ENCODE assay signal across 10 cellular contexts in the genomic region with DNA sequence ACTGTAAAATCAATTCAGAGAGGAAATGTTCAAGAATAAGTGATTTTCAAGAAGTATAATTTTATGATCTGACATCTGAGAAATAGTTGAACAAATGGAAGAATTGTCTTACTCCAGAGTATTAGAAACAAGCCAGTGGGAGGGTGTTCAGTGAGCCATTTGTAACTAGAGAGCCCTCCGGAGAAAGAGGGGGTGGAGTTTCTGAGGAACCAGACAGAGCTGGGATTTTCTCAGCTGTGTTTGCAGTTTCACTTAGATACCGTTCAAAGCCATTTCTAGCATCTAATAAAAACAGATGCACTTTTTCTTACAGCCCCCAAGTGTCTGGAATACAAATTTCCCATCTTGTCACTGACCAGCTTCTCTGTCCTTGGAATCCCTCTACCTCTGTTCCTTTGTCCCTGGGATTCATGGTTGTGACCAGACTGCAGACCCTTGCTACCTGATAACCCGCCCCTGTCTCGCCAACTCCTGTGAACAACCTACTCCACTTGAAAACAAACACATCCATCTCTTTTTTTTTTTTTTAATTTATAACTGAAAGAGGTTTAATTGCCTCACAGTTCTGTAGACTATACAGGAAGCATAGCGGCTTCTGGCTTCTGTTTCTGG.
DNase-seq lines count a peak whose midpoint lies in the region; ATAC-seq and TF ChIP-seq lines count a peak whose summit lies in the region.
"Had no signal": no experiment of that assay in that cellular context is flagged by ENCODE, and none has a peak within 500 bp of the region (broad histone marks: within the 10 kb centered on the region; RNA-seq: fewer than 3 reads in every experiment).

No MANE protein-coding gene starts in this region.

- no peak overlapping the region for H3K4me3 ChIP-seq in GM12865 (ENCODE audit: low read depth, low read length)
- H3K4me3 ChIP-seq in body of pancreas, result no peak overlapping the region
- no peak overlapping the region for H3K4me3 ChIP-seq in neutrophil (ENCODE audit: low read depth in 1 of 2, low read length in 1 of 2)

- no peaks in the 10 kb centered on the region for H3K9me3 ChIP-seq in body of pancreas
- H3K9me3 ChIP-seq in neutrophil, result no peaks in the 10 kb centered on the region

- CTCF ChIA-PET in activated CD4-positive, alpha-beta T cell treated with anti-CD3 and anti-CD28 coated beads, Interleukin-2, amount 10 ng/mL, durations not matched to agents 7 days and 5 days (lab: Charles Lee), result interaction anchor here (0.6 kb wide), 1 partner anchor 20 kb away, joined by 3 read pairs; no protein-coding TSS in a partner anchor

- no peak overlapping the region for H3K27ac Mint-ChIP-seq in activated CD4-positive, alpha-beta T cell treated with anti-CD3 and anti-CD28 coated beads, Interleukin-2, amount 10 ng/mL, durations not matched to agents 7 days and 5 days
- H3K27ac Mint-ChIP-seq in activated naive CD4-positive, alpha-beta T cell treated with anti-CD3 and anti-CD28 coated beads, Interleukin-2, amount 50 U/mL, for 72 hours, result peak overlapping the region in 1 of 2 donors; percentile 18
- H3K27ac Mint-ChIP-seq: stimulated activated naive B cell treated with anti-CD40 and anti-IgM and Interleukin-4, amounts not matched to agents 10 μg/mL and 1 μg/mL and 100 μg/mL, for 72 hours had no signal

- H3K36me3 Mint-ChIP-seq in activated CD4-positive, alpha-beta T cell treated with anti-CD3 and anti-CD28 coated beads, Interleukin-2, amount 10 ng/mL, durations not matched to agents 7 days and 5 days (ENCODE audit: low read depth), result peaks cover 11% of the 10 kb centered on the region
- H3K36me3 Mint-ChIP-seq in activated naive CD4-positive, alpha-beta T cell treated with anti-CD3 and anti-CD28 coated beads, Interleukin-2, amount 50 U/mL, for 72 hours, result peaks cover 6 to 9% of the 10 kb centered on the region in 2 donors
- H3K36me3 Mint-ChIP-seq: stimulated activated naive B cell treated with anti-CD40 and anti-IgM and Interleukin-4, amounts not matched to agents 10 μg/mL and 1 μg/mL and 100 μg/mL, for 72 hours had no signal

- H3K9me3 Mint-ChIP-seq in activated CD4-positive, alpha-beta T cell treated with anti-CD3 and anti-CD28 coated beads, Interleukin-2, amount 10 ng/mL, durations not matched to agents 7 days and 5 days, result peaks cover 15% of the 10 kb centered on the region
- peaks cover 8% of the 10 kb centered on the region in 2 donors for H3K9me3 Mint-ChIP-seq in activated naive CD4-positive, alpha-beta T cell treated with anti-CD3 and anti-CD28 coated beads, Interleukin-2, amount 50 U/mL, for 72 hours

- intact Hi-C loops in body of pancreas (cut with DNase I), result no loop called here

- no peak overlapping the region for H3K4me3 Mint-ChIP-seq in activated CD4-positive, alpha-beta T cell treated with anti-CD3 and anti-CD28 coated beads, Interleukin-2, amount 10 ng/mL, durations not matched to agents 7 days and 5 days
- H3K4me3 Mint-ChIP-seq: stimulated activated naive B cell treated with anti-CD40 and anti-IgM and Interleukin-4, amounts not matched to agents 10 μg/mL and 1 μg/mL and 100 μg/mL, for 72 hours had no signal

- H3K36me3 ChIP-seq in body of pancreas (replicated peaks in 1 of 2; ENCODE audit: insufficient read depth in 1 of 2, low read depth in 2 of 2) (no peaks in the 10 kb centered on the region), neutrophil (no peaks in the 10 kb centered on the region)

- peaks cover 5% of the 10 kb centered on the region for H3K27me3 Mint-ChIP-seq in activated CD4-positive, alpha-beta T cell treated with anti-CD3 and anti-CD28 coated beads, Interleukin-2, amount 10 ng/mL, durations not matched to agents 7 days and 5 days
- H3K27me3 Mint-ChIP-seq: stimulated activated naive B cell treated with anti-CD40 and anti-IgM and Interleukin-4, amounts not matched to agents 10 μg/mL and 1 μg/mL and 100 μg/mL, for 72 hours had no signal

- H3K27me3 ChIP-seq in body of pancreas (no peaks in the 10 kb centered on the region), neutrophil (no peaks in the 10 kb centered on the region)

- H3K4me1 Mint-ChIP-seq in activated CD4-positive, alpha-beta T cell treated with anti-CD3 and anti-CD28 coated beads, Interleukin-2, amount 10 ng/mL, durations not matched to agents 7 days and 5 days, result peaks cover 28% of the 10 kb centered on the region

- POLR2A ChIA-PET in activated CD4-positive, alpha-beta T cell treated with anti-CD3 and anti-CD28 coated beads, Interleukin-2, amount 10 ng/mL, durations not matched to agents 7 days and 5 days (lab: Charles Lee), result interaction anchor here (0.6 kb wide), 1 partner anchor 110 kb away, joined by 9 read pairs; no protein-coding TSS in a partner anchor

- H3K27ac ChIP-seq in body of pancreas (peak overlapping the region in 1 of 4 donors; percentile 20), neutrophil (peak overlapping the region; percentile 95)

- peaks cover 15% of the 10 kb centered on the region for H3K4me1 ChIP-seq in body of pancreas
- H3K4me1 ChIP-seq in neutrophil (ENCODE audit: control insufficient read depth in 1 of 2, insufficient read depth in 1 of 2, low read depth in 1 of 2, low read length in 1 of 2), result peaks cover 48 to 51% of the 10 kb centered on the region in 2 experiments

- ATAC-seq in body of pancreas, result peak; percentile 36
- no peak for ATAC-seq in GM21825 (IDR thresholded peaks at IDR 0.05; ENCODE audit: unreplicated experiment)
- no peak for ATAC-seq in activated naive CD4-positive, alpha-beta T cell treated with anti-CD3 and anti-CD28 coated beads, Interleukin-2, amount 50 U/mL, for 72 hours
- ATAC-seq: stimulated activated naive B cell treated with anti-CD40 and anti-IgM and Interleukin-4, amounts not matched to agents 10 μg/mL and 1 μg/mL and 100 μg/mL, for 72 hours had no signal

- TF ChIP-seq CTCF in GM12865 (IDR thresholded peaks at IDR 0.05; ENCODE audit: insufficient read depth, low read depth, low read length, missing control alignments) (no peak), body of pancreas (IDR thresholded peaks at IDR 0.05) (no peak), neutrophil (IDR thresholded peaks at IDR 0.05) (no peak)

- TF ChIP-seq POLR2A in body of pancreas (IDR thresholded peaks at IDR 0.05), result no peak

- WGBS in body of pancreas, 2 donors, result 32 to 35% methylated on average over 5 of the region's 5 CpGs

- DNase-seq in GM12865 (ENCODE audit: low read depth), result peak; percentile 28
- DNase-seq in NCI-H187 (lab: John Stamatoyannopoulos, UW), result peak; percentile 54 to 76
- DNase-seq in body of pancreas, result peak in 2 of 4 donors; percentile 25 to 33
- DNase-seq in activated CD4-positive, alpha-beta T cell treated with anti-CD3 and anti-CD28 coated beads, Interleukin-2, amount 10 ng/mL, durations not matched to agents 7 days and 5 days, result no peak
- DNase-seq in AG08396 (ENCODE audit: low spot score), result no peak
- no peak for DNase-seq in activated naive CD4-positive, alpha-beta T cell treated with anti-CD3 and anti-CD28 coated beads, Interleukin-2, amount 50 U/mL, for 72 hours (ENCODE audit: low spot score in 2 of 2)
- DNase-seq: central memory CD4-positive, alpha-beta T cell; stimulated activated naive B cell treated with anti-CD40 and anti-IgM and Interleukin-4, amounts not matched to agents 10 μg/mL and 1 μg/mL and 100 μg/mL, for 72 hours had no signal

Comparison
In these comparisons a context has a peak if more than half of its experiments do, and no peak if none do; other contexts are left out.
1. DNase-seq: peak in GM12865 (single experiment) and NCI-H187 (2 of 2); none in activated CD4-positive, alpha-beta T cell treated with anti-CD3 and anti-CD28 coated beads, Interleukin-2, amount 10 ng/mL, durations not matched to agents 7 days and 5 days (single experiment), AG08396 (single experiment) and activated naive CD4-positive, alpha-beta T cell treated with anti-CD3 and anti-CD28 coated beads, Interleukin-2, amount 50 U/mL, for 72 hours (0 of 2).